8 cellular contexts compared by ENCODE assay signal in the genomic region with DNA sequence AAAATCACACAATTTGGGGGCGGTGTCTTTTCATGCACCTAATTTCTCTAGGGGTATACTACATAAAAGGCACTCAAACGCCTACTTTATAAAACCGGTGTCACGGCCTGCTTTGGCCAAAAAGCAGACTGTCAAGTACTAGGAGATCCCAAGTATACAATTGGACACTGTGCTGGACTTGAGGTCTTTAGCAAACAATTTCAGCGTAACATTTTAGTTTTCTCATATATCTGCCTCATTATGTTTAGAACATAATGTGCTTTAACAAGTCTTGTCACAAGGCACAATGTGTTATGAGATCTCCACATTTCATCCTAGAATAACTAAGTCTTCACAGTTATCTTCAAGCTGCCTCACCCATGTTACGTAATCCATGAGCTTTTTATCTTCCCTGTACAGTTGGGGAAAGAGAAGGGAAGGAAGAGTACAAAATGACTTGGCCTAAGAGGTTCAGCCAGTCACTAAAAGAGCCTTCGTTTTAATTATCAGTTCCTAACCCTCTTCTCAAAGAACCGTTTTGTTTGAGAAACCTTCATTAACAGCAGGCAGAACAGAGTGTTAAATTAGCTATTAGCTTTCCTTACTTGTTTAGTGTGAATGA. TPM values are rescaled to one million over a fixed set of nuclear protein-coding genes. Genes with fewer than 3 reads are reported as not detected.
A peak's percentile ranks its signal among the peaks of the same experiment; 100 is the strongest.
DNase-seq lines count a peak whose midpoint lies in the region; ATAC-seq and TF ChIP-seq lines count a peak whose summit lies in the region.

No MANE protein-coding gene starts in this region.

- H3K9me3 ChIP-seq in adipocyte (ENCODE audit: control insufficient read depth, low read length): no peaks in the 10 kb centered on the region

- DNase-seq in EL (peak; percentile 36), M059J (ENCODE audit: low read depth) (peak; percentile 24), adipocyte (ENCODE audit: low read depth) (peak; percentile 38), mesothelial cell of epicardium (ENCODE audit: low spot score in 2 of 2, unreplicated experiment in 2 of 2) (no peak), NCI-H524 treated with DMSO at 0.1 percent for 48 hours (lab: John Stamatoyannopoulos, UW) (no peak), hippocampal formation (lab: John Stamatoyannopoulos, UW) (no peak)

- peak overlapping the region; percentile 87 for H3K4me3 Mint-ChIP-seq in mesothelial cell of epicardium

- ATAC-seq in activated CD4-positive, CD25-positive, alpha-beta regulatory T cell treated with anti-CD3 and anti-CD28 coated beads, Interleukin-2, amount 50 U/mL, for 24 hours: no peak
- ATAC-seq in GM21367 (IDR thresholded peaks at IDR 0.05; ENCODE audit: unreplicated experiment): no peak

- H3K9me3 Mint-ChIP-seq in mesothelial cell of epicardium: peaks cover 1% of the 10 kb centered on the region

- H3K36me3 Mint-ChIP-seq in mesothelial cell of epicardium: no peaks in the 10 kb centered on the region

- TF ChIP-seq CTCF in mesothelial cell of epicardium (IDR thresholded peaks at IDR 0.05; ENCODE audit: unreplicated experiment): no peak

- H3K4me1 ChIP-seq in adipocyte (ENCODE audit: control insufficient read depth, insufficient read depth, low read length): peaks cover 8% of the 10 kb centered on the region

- H3K27me3 Mint-ChIP-seq in mesothelial cell of epicardium (ENCODE audit: low read depth): no peaks in the 10 kb centered on the region

- H3K27me3 ChIP-seq in adipocyte (replicated peaks; ENCODE audit: control insufficient read depth, insufficient read depth, low read length): no peaks in the 10 kb centered on the region

- H3K4me3 ChIP-seq in adipocyte (ENCODE audit: low read length): no peak overlapping the region

- H3K4me1 Mint-ChIP-seq in mesothelial cell of epicardium: peaks cover 44% of the 10 kb centered on the region

- no peak overlapping the region for H3K9ac ChIP-seq in adipocyte (ENCODE audit: low read length)

- H3K36me3 ChIP-seq in adipocyte (ENCODE audit: control insufficient read depth, insufficient read depth, low read length, severe bottlenecking): no peaks in the 10 kb centered on the region

- peak overlapping the region; percentile 14 for H3K27ac Mint-ChIP-seq in mesothelial cell of epicardium

RNA-seq across cellular contexts. Expression of a gene that starts 1.7 kb away (rescaled TPM):
- 41.3 and 45.5 TPM in 2 replicates for total RNA-seq in M059J (2014; rRNA removed; shearing (Covaris generic))
- 18.2 to 21.3 TPM (median 20.5 TPM) in 3 replicates for total RNA-seq in mesothelial cell of epicardium

Comparison
In these comparisons a context has a peak if more than half of its experiments do, and no peak if none do; other contexts are left out.
1. DNase-seq: peak in EL (single experiment), M059J (single experiment) and adipocyte (single experiment); none in mesothelial cell of epicardium (0 of 2), NCI-H524 treated with DMSO at 0.1 percent for 48 hours (single experiment) and hippocampal formation (0 of 2).